ENCODE assay signal across 11 cellular contexts in genomic region chr13:91302070-91302469, GRCh38. TPM values are rescaled to one million over a fixed set of nuclear protein-coding genes. Genes with fewer than 3 reads are reported as not detected.
A peak's percentile ranks its signal among the peaks of the same experiment; 100 is the strongest.
DNase-seq lines count a peak whose midpoint lies in the region; ATAC-seq and TF ChIP-seq lines count a peak whose summit lies in the region.
"Had no signal": no experiment of that assay in that cellular context is flagged by ENCODE, and none has a peak within 500 bp of the region (broad histone marks: within the 10 kb centered on the region; RNA-seq: fewer than 3 reads in every experiment).

No MANE protein-coding gene starts in this region.

- intact Hi-C loops in ovary (cut with DNase I), result no loop called here

- TF ChIP-seq EP300 in ovary (IDR thresholded peaks at IDR 0.05), result no peak

- H3K4me3 ChIP-seq in osteoblast (ENCODE audit: insufficient read depth, low read length) (no peak overlapping the region), SJCRH30 (no peak overlapping the region), ovary (no peak overlapping the region)

- H3K4me2 ChIP-seq in osteoblast (ENCODE audit: insufficient read depth, low read length), result no peak overlapping the region

- H3K36me3 ChIP-seq in osteoblast (ENCODE audit: insufficient read depth, low read length) (no peaks in the 10 kb centered on the region), SJCRH30 (no peaks in the 10 kb centered on the region), ovary (no peaks in the 10 kb centered on the region)

- no peak for TF ChIP-seq CTCF in osteoblast (IDR thresholded peaks at IDR 0.05; ENCODE audit: extremely low read depth, low read depth, low read length)
- no peak for TF ChIP-seq CTCF in ovary (IDR thresholded peaks at IDR 0.05)

- ATAC-seq in GM19035 (IDR thresholded peaks at IDR 0.05; ENCODE audit: unreplicated experiment) (peak; percentile 89), GM21825 (IDR thresholded peaks at IDR 0.05; ENCODE audit: unreplicated experiment) (peak; percentile 91), HG03159 (IDR thresholded peaks at IDR 0.05; ENCODE audit: unreplicated experiment) (peak; percentile 93)
- ATAC-seq: right cardiac atrium had no signal

- H3K9me3 ChIP-seq in osteoblast (ENCODE audit: low read depth, low read length) (no peaks in the 10 kb centered on the region), SJCRH30 (replicated peaks) (no peaks in the 10 kb centered on the region), ovary (no peaks in the 10 kb centered on the region)

- TF ChIP-seq POLR2A in ovary (IDR thresholded peaks at IDR 0.05), result no peak

- 38 to 52% (median 41%) methylated on average over 2 of the region's 2 CpGs for WGBS in ovary, 3 donors

- no peaks in the 10 kb centered on the region for H3K79me2 ChIP-seq in osteoblast (ENCODE audit: insufficient read depth, low read length)

- no peak overlapping the region for H2AFZ ChIP-seq in osteoblast (ENCODE audit: low read length)

- DNase-seq in osteoblast (ENCODE audit: insufficient read length, low spot score, missing footprints) (peak; percentile 22), SJCRH30 (no peak), ovary (no peak)
- no peak for DNase-seq in activated effector memory CD4-positive, alpha-beta T cell treated with Interleukin-2 at 50 U/mL for 16 hours
- no peak for DNase-seq in activated CD4-positive, CD25-positive, alpha-beta regulatory T cell treated with anti-CD3 and anti-CD28 coated beads, Interleukin-2, amount 50 U/mL, for 72 hours
- DNase-seq: activated T-cell treated with anti-CD3 and anti-CD28 coated beads, Interleukin-2, amount 50 U/mL, for 1 hour; right cardiac atrium; RPMI8226 had no signal

- no peaks in the 10 kb centered on the region for H4K20me1 ChIP-seq in osteoblast (ENCODE audit: insufficient read depth, low read length)

- H3K27me3 ChIP-seq in osteoblast (ENCODE audit: insufficient read depth, low read length) (no peaks in the 10 kb centered on the region), SJCRH30 (no peaks in the 10 kb centered on the region), ovary (no peaks in the 10 kb centered on the region)

- no peaks in the 10 kb centered on the region for H3K4me1 ChIP-seq in osteoblast (ENCODE audit: insufficient read depth, low read length)
- H3K4me1 ChIP-seq in SJCRH30, result no peaks in the 10 kb centered on the region
- no peaks in the 10 kb centered on the region for H3K4me1 ChIP-seq in ovary (ENCODE audit: insufficient read depth)

- no peak overlapping the region for H3K27ac ChIP-seq in osteoblast (ENCODE audit: low read depth, low read length)
- no peak overlapping the region for H3K27ac ChIP-seq in SJCRH30
- H3K27ac ChIP-seq in ovary, result no peak overlapping the region

RNA-seq across cellular contexts. Expression of gene MIR17HG, which starts 45.4 kb away (rescaled TPM):
- total RNA-seq in osteoblast (3.2 and 4.0 TPM in 2 replicates), ovary (1 to 10 TPM; 4.3 to 7.9 (median 5.3) TPM)
- total RNA-seq in SJCRH30 (2014; rRNA removed; shearing (Covaris generic)), result 43.9 and 55.8 TPM in 2 replicates
- polyA plus RNA-seq in ovary, result 1 to 10 TPM in 1 of 2 donors, under 1 TPM in 1; 0.82 to 1.1 TPM
